In the genomic region with DNA sequence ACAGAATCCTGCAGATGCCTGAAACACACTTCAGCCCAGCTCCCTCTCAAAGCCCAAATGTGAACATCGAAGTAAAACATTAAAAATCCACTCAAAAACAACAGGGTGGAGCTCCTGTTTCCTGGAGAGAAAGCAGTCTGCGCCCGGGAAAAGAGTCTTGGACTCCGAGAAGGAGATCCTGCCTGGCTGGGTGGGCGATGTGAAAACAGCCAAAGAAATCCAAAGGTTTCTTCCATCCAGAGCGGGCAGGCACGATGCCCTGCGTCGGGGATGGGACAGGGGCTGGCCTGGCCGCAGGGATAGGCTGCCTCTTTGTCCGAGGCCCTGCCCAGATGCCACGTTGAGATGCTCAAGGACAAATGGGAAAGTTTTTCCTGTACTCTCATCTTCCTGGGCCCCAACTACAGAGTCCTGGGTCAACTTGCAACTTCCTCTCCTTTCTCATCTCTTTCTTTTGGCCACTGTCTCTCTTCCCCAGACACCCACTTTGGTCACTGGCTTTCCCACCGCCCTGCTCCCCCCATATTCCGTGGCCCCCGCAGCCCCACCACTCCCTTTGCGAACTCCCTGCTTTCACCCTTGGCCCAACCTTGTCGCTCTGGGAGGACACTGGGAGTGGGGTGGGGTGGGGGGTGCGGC, we compare ENCODE assay signal across 8 cellular contexts. TPM values are rescaled to one million over a fixed set of nuclear protein-coding genes. Genes with fewer than 3 reads are reported as not detected.
DNase-seq lines count a peak whose midpoint lies in the region; TF ChIP-seq lines count a peak whose summit lies in the region.

No MANE protein-coding gene starts in this region.

- intact Hi-C loops in CD14-positive monocyte (cut with micrococcal nuclease) (loop anchor here (5.0 kb wide), 2 partner anchors 209 to 419 kb away; a partner anchor contains a TSS), tibial artery (cut with DNase I; ENCODE audit: low total_unique reads) (loop anchor here (5.0 to 10.0 kb wide), 2 partner anchors 56 to 212 kb away; a partner anchor contains a TSS)

- peak overlapping the region; percentile 94 to 95 for H3K4me3 Mint-ChIP-seq in CD14-positive monocyte

- H3K27me3 ChIP-seq in HL-60 (ENCODE audit: insufficient read depth, poor library complexity, severe bottlenecking) (no peaks in the 10 kb centered on the region), mesendoderm (ENCODE audit: insufficient read depth, low read length, poor library complexity) (no peaks in the 10 kb centered on the region), tibial artery (no peaks in the 10 kb centered on the region)

- H3K9ac ChIP-seq in mesendoderm (ENCODE audit: low read length), result peak overlapping the region; percentile 76

- H2BK5ac ChIP-seq in mesendoderm (ENCODE audit: low read length), result no peak overlapping the region

- peaks cover 11 to 25% of the 10 kb centered on the region in 2 donors for H3K36me3 Mint-ChIP-seq in CD14-positive monocyte

- no peak overlapping the region for H3K23ac ChIP-seq in mesendoderm (ENCODE audit: low read length)

- H3K4me3 ChIP-seq in HL-60 (replicated peaks; ENCODE audit: insufficient read depth, low read length) (peak overlapping the region; percentile 75), epithelial cell of esophagus (ENCODE audit: low read length) (peak overlapping the region; percentile 66), mesendoderm (ENCODE audit: low read length) (peak overlapping the region; percentile 44), tibial artery (peak overlapping the region; percentile 73 to 95)

- H3K27ac Mint-ChIP-seq in CD14-positive monocyte, result peak overlapping the region; percentile 94 to 97 (median 96)

- H3K18ac ChIP-seq in mesendoderm (ENCODE audit: low read length), result peak overlapping the region; percentile 8

- peaks cover 3% of the 10 kb centered on the region for H3K4me1 ChIP-seq in mesendoderm (ENCODE audit: control insufficient read depth, low read depth, low read length)
- H3K4me1 ChIP-seq in tibial artery, result peaks cover 0 to 31% (median 17%) of the 10 kb centered on the region in 4 donors

- H3K4me1 Mint-ChIP-seq in CD14-positive monocyte, result peaks cover 45% of the 10 kb centered on the region

- no peak overlapping the region for H2BK120ac ChIP-seq in mesendoderm (ENCODE audit: low read depth, low read length)

- no peaks in the 10 kb centered on the region for H3K79me1 ChIP-seq in mesendoderm (ENCODE audit: low read length)

- TF ChIP-seq CTCF in CD14-positive monocyte (IDR thresholded peaks at IDR 0.05), result no peak
- no peak for TF ChIP-seq CTCF in HL-60 (IDR thresholded peaks at IDR 0.05; ENCODE audit: insufficient read depth, low read length)
- no peak for TF ChIP-seq CTCF in epithelial cell of esophagus (IDR thresholded peaks at IDR 0.05; ENCODE audit: insufficient read depth, low read depth, low read length, missing control alignments)
- no peak for TF ChIP-seq CTCF in tibial artery (IDR thresholded peaks at IDR 0.05)

- DNase-seq in CD14-positive monocyte (ENCODE audit: low spot score) (peak; percentile 66), HL-60 (ENCODE audit: low read depth in 1 of 2, low spot score in 1 of 2) (peak in 1 of 2 experiments; percentile 19), T1000 (lab: John Stamatoyannopoulos, UW) (peak; percentile 48), epithelial cell of esophagus (ENCODE audit: low read depth) (peak; percentile 80), mesendoderm (peak; percentile 94), tibial artery (peak; percentile 90 to 94), NCI-H2171 treated with DMSO at 0.1 percent for 48 hours (lab: John Stamatoyannopoulos, UW) (no peak), NCI-H187 treated with DMSO at 0.1 percent for 48 hours (lab: John Stamatoyannopoulos, UW) (no peak)

- H3K79me2 ChIP-seq in mesendoderm (ENCODE audit: control insufficient read depth, insufficient read depth, low read length), result no peaks in the 10 kb centered on the region

- H3K9me3 Mint-ChIP-seq in CD14-positive monocyte, result peaks cover 0 to 5% (median 0%) of the 10 kb centered on the region in 7 donors

- H4K8ac ChIP-seq in mesendoderm (ENCODE audit: low read depth, low read length), result no peak overlapping the region

- WGBS in mesendoderm (ENCODE audit: extremely low coverage, insufficient coverage, low lambda C conversion rate), result no CpG with 5 or more reads among the region's 18 CpGs

- H3K9me3 ChIP-seq in tibial artery, result no peaks in the 10 kb centered on the region

- H3K27ac ChIP-seq in HL-60 (replicated peaks) (no peak overlapping the region; the same call in 1 of the 2 replicates), mesendoderm (ENCODE audit: low read depth, low read length) (no peak overlapping the region), tibial artery (peak overlapping the region; percentile 93 to 95)

- no peak overlapping the region for H2BK15ac ChIP-seq in mesendoderm (replicated peaks; ENCODE audit: low read depth)

- no peak overlapping the region for H3K4ac ChIP-seq in mesendoderm (ENCODE audit: low read depth, low read length)

- H4K5ac ChIP-seq in mesendoderm (ENCODE audit: low read length), result no peak overlapping the region

- H3K36me3 ChIP-seq in mesendoderm (ENCODE audit: control insufficient read depth, insufficient read depth, low read length) (no peaks in the 10 kb centered on the region), tibial artery (peaks cover 0 to 11% (median 8%) of the 10 kb centered on the region in 3 donors)

- peaks cover 0 to 8% (median 4%) of the 10 kb centered on the region in 3 donors for H3K27me3 Mint-ChIP-seq in CD14-positive monocyte (ENCODE audit: low read depth in 3 of 3)

- H3K4me2 ChIP-seq in mesendoderm (ENCODE audit: low read length), result peak overlapping the region; percentile 84

- H3K56ac ChIP-seq in mesendoderm (ENCODE audit: low read length), result peak overlapping the region; percentile 88

- no peak overlapping the region for H2AK5ac ChIP-seq in mesendoderm (ENCODE audit: low read length)

RNA-seq across cellular contexts. Expression of a gene that starts 0.6 kb away (rescaled TPM):
- polyA plus RNA-seq in CD14-positive monocyte, result 10 to 100 TPM; 19.9 to 22.1 TPM
- 10.7 TPM for polyA plus RNA-seq in mesendoderm (2013, experiment 1 of 2)
- 11.0 TPM for polyA plus RNA-seq in mesendoderm (2013, experiment 2 of 2)

RNA-seq across cellular contexts. Expression of a gene that starts 55.6 kb away (rescaled TPM):
- polyA plus RNA-seq in CD14-positive monocyte, result 100 to 1,000 TPM; 300 to 436 TPM
- 91.6 TPM for polyA plus RNA-seq in mesendoderm (2013, experiment 1 of 2)
- 93.2 TPM for polyA plus RNA-seq in mesendoderm (2013, experiment 2 of 2)

Comparison
In these comparisons a context has a peak if more than half of its experiments do, and no peak if none do; other contexts are left out.
1. DNase-seq: peak in CD14-positive monocyte (single experiment), T1000 (single experiment), epithelial cell of esophagus (single experiment), mesendoderm (single experiment) and tibial artery (2 of 2); none in NCI-H2171 treated with DMSO at 0.1 percent for 48 hours (single experiment) and NCI-H187 treated with DMSO at 0.1 percent for 48 hours (single experiment).
2. H3K27ac ChIP-seq: peak in tibial artery (2 of 2); none in HL-60 (single experiment) and mesendoderm (single experiment).
3. Peak in every context shown above with its lines, with median percentiles within 50 percentile points of each other: H3K4me3 ChIP-seq.